In the genomic region with DNA sequence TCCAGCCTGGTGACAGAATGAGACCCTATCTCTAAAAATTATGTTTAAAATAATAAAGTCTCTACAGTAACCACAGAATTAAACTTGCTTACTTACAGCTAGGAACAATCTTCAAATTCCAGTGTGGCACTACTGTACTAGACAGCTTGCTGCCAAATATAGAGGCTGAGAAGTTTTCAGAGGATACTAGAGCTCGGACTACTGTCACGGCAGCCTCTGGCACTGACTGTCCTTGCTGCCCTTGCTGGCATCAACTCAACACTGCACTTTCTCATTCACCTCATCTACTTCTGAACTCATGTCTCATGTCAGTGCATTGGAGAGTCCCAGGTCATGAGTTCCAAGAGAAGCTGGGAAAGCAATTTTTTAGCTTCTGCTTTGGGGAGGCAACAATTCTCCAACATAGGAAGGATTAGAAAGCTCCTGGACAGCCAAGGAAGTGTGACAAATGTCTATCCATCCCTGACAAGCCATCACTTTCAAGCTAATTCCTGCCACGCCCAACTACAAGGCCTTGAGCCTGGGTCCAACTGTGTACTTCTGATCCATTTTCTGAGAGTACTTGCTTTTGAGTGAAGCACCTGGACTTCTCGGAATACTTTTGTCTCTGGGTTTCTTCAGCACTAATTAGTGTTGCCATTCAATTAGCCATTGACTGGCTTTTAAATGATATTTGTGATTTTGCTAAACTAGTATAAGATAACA, we compare ENCODE assay signal across 25 cellular contexts.
"Had no signal": no experiment of that assay in that cellular context is flagged by ENCODE, and none has a peak within 500 bp of the region (broad histone marks: within the 10 kb centered on the region; RNA-seq: fewer than 3 reads in every experiment).

No MANE protein-coding gene starts in this region.

- H3K27me3 ChIP-seq: esophagus muscularis mucosa, foreskin keratinocyte, gastroesophageal sphincter, neural progenitor cell, sigmoid colon, spleen, tibial nerve, vagina had no signal

- H3K36me3 ChIP-seq: esophagus muscularis mucosa, gastroesophageal sphincter, lower lobe of right lung, neural progenitor cell, sigmoid colon, spleen, thoracic aorta, tibial nerve, vagina had no signal

- H3K9me3 ChIP-seq: esophagus muscularis mucosa, gastroesophageal sphincter, lower lobe of right lung, sigmoid colon, thoracic aorta, tibial nerve, vagina had no signal

- H3K9ac ChIP-seq: neural progenitor cell, parathyroid adenoma had no signal

- H2AFZ ChIP-seq: neural progenitor cell, parathyroid adenoma had no signal

- H3K27ac ChIP-seq: coronary artery, esophagus muscularis mucosa, foreskin keratinocyte, gastroesophageal sphincter, lower lobe of right lung, neural progenitor cell, parathyroid adenoma, sigmoid colon, skin epidermis, spleen, thoracic aorta, tibial nerve, vagina had no signal

- DNase-seq: dermis blood vessel endothelial cell; effector memory CD4-positive, alpha-beta T cell; foreskin keratinocyte; hypothalamus; immature natural killer cell; islet precursor cell; kidney glomerular epithelial cell; lower lobe of right lung; naive thymus-derived CD4-positive, alpha-beta T cell; sigmoid colon; spleen; stimulated activated CD4-positive, alpha-beta T cell treated with anti-CD3 and anti-CD28 coated beads, Interleukin-4, amount 100 ng/mL, for 4 hours; stimulated activated naive CD8-positive, alpha-beta T cell treated with anti-CD3 and anti-CD28 coated beads, Interleukin-15, Interleukin-2, amounts not matched to agents 100 U/mL and 50 U/mL, for 24 hours; substantia nigra had no signal

- H3K4me2 ChIP-seq: neural progenitor cell had no signal

- H3K4me3 ChIP-seq: coronary artery, esophagus muscularis mucosa, gastroesophageal sphincter, lower lobe of right lung, neural progenitor cell, sigmoid colon, skin epidermis, spleen, thoracic aorta, tibial nerve, vagina had no signal

- ATAC-seq: foreskin keratinocyte; gastroesophageal sphincter; left lobe of liver; lower lobe of right lung; naive thymus-derived CD4-positive, alpha-beta T cell; stimulated activated memory B cell treated with anti-CD40 and anti-IgM and Interleukin-4, amounts not matched to agents 10 μg/mL and 1 μg/mL and 100 μg/mL, for 72 hours; stimulated activated naive CD8-positive, alpha-beta T cell treated with anti-CD3 and anti-CD28 coated beads, Interleukin-15, Interleukin-2, amounts not matched to agents 100 U/mL and 50 U/mL, for 24 hours had no signal

- H3K79me2 ChIP-seq: parathyroid adenoma had no signal

- H3K4me1 ChIP-seq: esophagus muscularis mucosa, foreskin keratinocyte, gastroesophageal sphincter, lower lobe of right lung, neural progenitor cell, parathyroid adenoma, sigmoid colon, spleen, tibial nerve, vagina had no signal
